14 cellular contexts compared by ENCODE assay signal in the genomic region with DNA sequence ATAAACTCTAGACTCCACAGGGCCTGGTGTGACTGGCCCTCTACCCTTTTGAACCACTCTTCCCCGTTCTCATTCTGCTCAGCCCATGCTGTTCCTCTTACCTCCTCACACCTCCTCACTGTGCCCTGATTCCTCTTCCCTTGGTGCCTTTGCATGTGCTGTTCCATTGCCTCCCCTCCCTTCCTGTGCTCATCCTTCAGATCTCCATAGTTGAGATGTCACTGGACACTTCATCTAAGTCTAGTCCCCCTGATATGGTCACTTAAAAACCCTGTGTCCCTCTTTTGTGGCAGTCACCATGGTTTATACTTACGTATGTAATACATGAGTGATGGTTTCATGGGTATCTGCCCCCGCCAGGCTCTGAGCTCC.
"Had no signal": no experiment of that assay in that cellular context is flagged by ENCODE, and none has a peak within 500 bp of the region (broad histone marks: within the 10 kb centered on the region; RNA-seq: fewer than 3 reads in every experiment).

No MANE protein-coding gene starts in this region.

- DNase-seq: activated CD4-positive, alpha-beta T cell treated with anti-CD3 and anti-CD28 coated beads, Interleukin-2, amount 50 U/mL, for 1 hour; activated CD4-positive, CD25-positive, alpha-beta regulatory T cell; activated CD8-positive, alpha-beta memory T cell treated with anti-CD3 and anti-CD28 coated beads for 24 hours; activated naive CD8-positive, alpha-beta T cell treated with anti-CD3 and anti-CD28 coated beads for 36 hours; erythroblast; heart right ventricle; natural killer cell; stimulated activated CD4-positive, alpha-beta T cell treated with anti-CD3 and anti-CD28 coated beads, Interleukin-4, amount 100 ng/mL, for 4 hours; stimulated activated naive CD8-positive, alpha-beta T cell treated with anti-CD3 and anti-CD28 coated beads, Interleukin-15, amount 100 ng/mL, for 72 hours; SW 1271; tibial artery had no signal

- H3K27me3 ChIP-seq: breast epithelium had no signal

- H3K36me3 ChIP-seq: breast epithelium, gastroesophageal sphincter, heart right ventricle, tibial artery had no signal

- H3K27ac ChIP-seq: gastroesophageal sphincter, heart right ventricle, tibial artery had no signal

- H3K9me3 ChIP-seq: breast epithelium, gastroesophageal sphincter, heart right ventricle, tibial artery had no signal

- H3K4me3 ChIP-seq: breast epithelium, gastroesophageal sphincter, heart right ventricle, smooth muscle cell, tibial artery had no signal

- H3K4me1 ChIP-seq: gastroesophageal sphincter, tibial artery had no signal

- H3K4me2 ChIP-seq: smooth muscle cell had no signal
